ENCODE assay signal across 1 cellular context in the genomic region with DNA sequence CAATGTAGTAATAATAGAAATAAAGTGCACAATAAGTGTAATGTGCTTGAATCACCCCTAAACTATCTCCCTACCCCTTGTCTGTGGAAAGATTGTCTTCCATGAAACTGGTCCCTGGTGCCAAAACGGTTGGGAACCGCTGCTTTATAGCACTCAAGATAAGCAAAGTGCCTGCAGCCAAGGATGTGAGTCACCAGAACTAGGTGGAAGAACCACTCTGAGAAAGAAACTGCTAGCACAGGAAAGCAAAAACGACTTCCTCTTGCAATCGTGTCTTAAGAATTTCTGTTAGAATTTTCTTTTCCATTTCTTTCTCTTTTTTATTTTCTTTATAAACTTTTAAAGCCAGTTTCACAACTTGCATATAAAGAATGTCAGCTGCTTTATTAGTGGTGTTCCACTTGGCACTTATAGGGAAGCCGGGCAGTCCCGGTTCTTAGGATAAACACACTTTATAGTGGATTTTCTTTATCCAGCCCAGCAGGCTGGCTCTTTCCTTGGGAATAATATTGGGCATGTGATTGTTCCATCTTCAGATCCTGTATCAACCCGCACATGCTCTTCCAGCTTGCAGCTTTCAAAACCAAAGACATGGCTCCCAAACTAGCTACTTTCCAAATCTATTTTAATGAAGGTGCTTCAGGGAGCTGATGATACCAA.
TF ChIP-seq lines count a peak whose summit lies in the region.

No MANE protein-coding gene starts in this region.

TF ChIP-seq in SK-N-SH, 30 proteins besides CTCF, POLR2A, EP300 and RAD21 (continued from another document):
- TF ChIP-seq, protein P1, sequence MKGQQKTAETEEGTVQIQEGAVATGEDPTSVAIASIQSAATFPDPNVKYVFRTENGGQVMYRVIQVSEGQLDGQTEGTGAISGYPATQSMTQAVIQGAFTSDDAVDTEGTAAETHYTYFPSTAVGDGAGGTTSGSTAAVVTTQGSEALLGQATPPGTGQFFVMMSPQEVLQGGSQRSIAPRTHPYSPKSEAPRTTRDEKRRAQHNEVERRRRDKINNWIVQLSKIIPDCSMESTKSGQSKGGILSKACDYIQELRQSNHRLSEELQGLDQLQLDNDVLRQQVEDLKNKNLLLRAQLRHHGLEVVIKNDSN (IDR thresholded peaks at IDR 0.05; ENCODE audit: borderline replicate concordance, low read depth) = no peak
- TF ChIP-seq JUND (IDR thresholded peaks at IDR 0.05) (peak; percentile 87), NFIC (IDR thresholded peaks at IDR 0.05; ENCODE audit: borderline replicate concordance) (peak; percentile 97), FOSL2 (IDR thresholded peaks at IDR 0.05; ENCODE audit: borderline replicate concordance, low read depth) (peak; percentile 89)
